In the genomic region with DNA sequence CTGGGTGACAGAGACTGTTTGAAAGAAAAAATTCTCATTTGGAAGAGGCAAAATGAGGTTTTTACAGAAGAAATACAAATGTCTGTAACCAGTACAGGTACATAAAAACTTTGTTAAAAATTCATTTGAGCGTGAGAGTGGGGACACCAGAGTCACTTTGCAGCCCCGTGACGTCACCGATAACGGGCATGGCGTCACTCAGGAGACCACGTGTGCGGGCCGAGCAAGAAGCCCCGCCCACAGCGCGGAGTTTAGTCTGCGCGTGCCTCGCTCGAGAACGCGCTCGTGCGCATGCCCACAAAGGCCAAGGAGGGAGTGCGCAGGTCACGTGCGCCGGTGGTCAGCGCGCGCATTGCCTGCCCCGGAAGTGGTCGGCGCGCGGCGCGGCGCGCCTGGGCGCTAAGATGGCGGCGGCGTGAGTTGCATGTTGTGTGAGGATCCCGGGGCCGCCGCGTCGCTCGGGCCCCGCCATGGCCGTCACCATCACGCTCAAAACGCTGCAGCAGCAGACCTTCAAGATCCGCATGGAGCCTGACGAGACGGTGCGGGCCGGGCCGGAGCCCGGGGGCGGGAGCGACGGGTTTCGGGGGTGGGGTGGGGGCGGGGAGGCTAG, we compare ENCODE assay signal across 8 cellular contexts. TPM values are rescaled to one million over a fixed set of nuclear protein-coding genes. Genes with fewer than 3 reads are reported as not detected.
A peak's percentile ranks its signal among the peaks of the same experiment; 100 is the strongest.
DNase-seq lines count a peak whose midpoint lies in the region; ATAC-seq and TF ChIP-seq lines count a peak whose summit lies in the region.

Gene RAD23A, plus strand, starts transcription at position 384 of the 613 bp plus-strand sequence. Its CDS starts 87 bp downstream, at position 471.

- ATAC-seq in GM19372 (IDR thresholded peaks at IDR 0.05; ENCODE audit: low read depth, unreplicated experiment): peak; percentile 81
- peak; percentile 56 for ATAC-seq in HG03558 (IDR thresholded peaks at IDR 0.05; ENCODE audit: extremely low read depth, unreplicated experiment)
- ATAC-seq in left lobe of liver: peak; percentile 86

- no peak for TF ChIP-seq CTCF in C4-2B (conservative IDR thresholded peaks at IDR 0.05)

- DNase-seq in NCI-H748 (lab: John Stamatoyannopoulos, UW; ENCODE audit: unreplicated experiment): peak; percentile 96
- DNase-seq in activated CD4-positive, alpha-beta T cell treated with anti-CD3 and anti-CD28 coated beads, Interleukin-2, amount 50 U/mL, for 1 hour: peak; percentile 99
- peak; percentile 97 for DNase-seq in dedifferentiated amniotic fluid mesenchymal stem cell (ENCODE audit: extremely low spot score)
- peak; percentile 98 for DNase-seq in left lobe of liver (ENCODE audit: low spot score)
- DNase-seq in stimulated activated CD4-positive, alpha-beta T cell treated with anti-CD3 and anti-CD28 coated beads, Interleukin-2, amount 100 ng/mL, for 24 hours: peak; percentile 98 to 99

- peak within 1 kb of the TSS; percentile 95 for H3K27ac ChIP-seq in C4-2B

RNA-seq across cellular contexts. Expression of gene RAD23A, which starts in this region (rescaled TPM):
- 42.6 TPM for total RNA-seq in left lobe of liver

Comparison
In these comparisons a context has a peak if more than half of its experiments do, and no peak if none do; other contexts are left out.
1. Peak in every context shown above with its lines: DNase-seq, ATAC-seq and H3K27ac ChIP-seq.